28 cellular contexts compared by ENCODE assay signal in the genomic region with DNA sequence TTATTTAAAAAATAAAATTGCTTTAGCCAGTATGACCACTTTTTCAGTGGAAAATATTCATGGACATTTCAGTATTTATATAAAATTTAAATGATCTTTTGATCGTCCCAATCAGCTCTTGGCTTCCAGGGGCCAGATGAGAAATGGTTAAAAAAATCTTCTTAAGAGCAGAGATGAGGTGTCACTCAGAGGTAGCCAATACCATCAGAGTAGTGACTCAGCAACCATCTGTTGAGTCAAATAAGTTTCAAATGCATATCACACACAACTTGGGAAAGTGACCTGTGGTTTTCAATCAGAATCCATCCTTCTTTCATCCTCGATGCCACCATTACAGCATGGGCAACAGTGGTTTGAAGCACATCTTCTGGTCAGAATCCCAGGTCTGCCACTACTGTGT.
DNase-seq lines count a peak whose midpoint lies in the region; ATAC-seq, FAIRE-seq and TF ChIP-seq lines count a peak whose summit lies in the region.
"Had no signal": no experiment of that assay in that cellular context is flagged by ENCODE, and none has a peak within 500 bp of the region (broad histone marks: within the 10 kb centered on the region; RNA-seq: fewer than 3 reads in every experiment).

No MANE protein-coding gene starts in this region.

- TF ChIP-seq RAD21 in K562 (CRISPR knock-in tag; conservative IDR thresholded peaks at IDR 0.05 in 1 of 2, IDR thresholded peaks at IDR 0.05 in 1 of 2) = no peak

- FAIRE-seq in K562 (lab: Jason Lieb, UNC) = no peak

- H3K9me3 ChIP-seq in K562 (replicated peaks; ENCODE audit: control insufficient read depth, insufficient read depth, low read depth, low read length) = no peaks in the 10 kb centered on the region; the same call in 1 of the 2 replicates
- H3K9me3 ChIP-seq: BLaER1 treated with 17β-estradiol and CSF1 and Interleukin-3, amounts not matched to agents 10 nM and 100 nM; colonic mucosa; gastroesophageal sphincter; neutrophil; psoas muscle; testis had no signal

- no peak overlapping the region for H3K4me2 ChIP-seq in K562 (ENCODE audit: insufficient read depth, low read length)
- H3K4me2 ChIP-seq: BLaER1 treated with 17β-estradiol and CSF1 and Interleukin-3, amounts not matched to agents 10 nM and 100 nM had no signal

- CTCF ChIA-PET in K562 (lab: Yijun Ruan, JAX; ENCODE audit: low intra/inter-chr PET ratio) = no interaction called here
- CTCF ChIA-PET in activated CD4-positive, alpha-beta memory T cell treated with anti-CD3 and anti-CD28 coated beads for 36 hours (lab: Charles Lee) = no interaction called here

- TF ChIP-seq CTCF in K562 (IDR thresholded peaks at IDR 0.05 in 2 of 3, conservative IDR thresholded peaks at IDR 0.05 in 1 of 3; ENCODE audit: insufficient read depth in 2 of 3, low read depth in 1 of 3, low read length in 3 of 3) (no peak), foreskin keratinocyte (conservative IDR thresholded peaks at IDR 0.05) (no peak)

- TF ChIP-seq EP300 in K562 (IDR thresholded peaks at IDR 0.05; ENCODE audit: low read length) = no peak

- H3K4me3 Mint-ChIP-seq in activated CD4-positive, alpha-beta memory T cell treated with anti-CD3 and anti-CD28 coated beads for 36 hours = no peak overlapping the region
- H3K4me3 Mint-ChIP-seq: activated T-cell treated with anti-CD3 and anti-CD28 coated beads, Interleukin-2, amount 50 U/mL, for 4 hours; brain had no signal

- H3K36me3 Mint-ChIP-seq in activated CD4-positive, alpha-beta memory T cell treated with anti-CD3 and anti-CD28 coated beads for 36 hours = no peaks in the 10 kb centered on the region
- H3K36me3 Mint-ChIP-seq: brain had no signal

- POLR2A ChIA-PET in K562 (lab: Yijun Ruan, JAX) = no interaction called here
- POLR2A ChIA-PET in activated CD4-positive, alpha-beta memory T cell treated with anti-CD3 and anti-CD28 coated beads for 36 hours (lab: Charles Lee) = no interaction called here

- TF ChIP-seq POLR2A in K562 (conservative IDR thresholded peaks at IDR 0.05) = no peak

- no peak overlapping the region for H3K4me3 ChIP-seq in K562
- H3K4me3 ChIP-seq: BLaER1 treated with 17β-estradiol and CSF1 and Interleukin-3, amounts not matched to agents 10 nM and 100 nM; colonic mucosa; gastroesophageal sphincter; psoas muscle; testis had no signal

- no peaks in the 10 kb centered on the region for H3K79me2 ChIP-seq in K562 (ENCODE audit: control insufficient read depth, insufficient read depth, low read length)

- no peaks in the 10 kb centered on the region for H3K4me1 Mint-ChIP-seq in activated CD4-positive, alpha-beta memory T cell treated with anti-CD3 and anti-CD28 coated beads for 36 hours (ENCODE audit: low read depth)

- no peaks in the 10 kb centered on the region for H3K36me3 ChIP-seq in K562 (ENCODE audit: control insufficient read depth, insufficient read depth, low read length)
- H3K36me3 ChIP-seq: BLaER1 treated with 17β-estradiol and CSF1 and Interleukin-3, amounts not matched to agents 10 nM and 100 nM; colonic mucosa; gastroesophageal sphincter; neutrophil; WERI-Rb-1 had no signal

- no peak overlapping the region for H3K9ac ChIP-seq in K562 (ENCODE audit: insufficient read depth in 1 of 2, low read depth in 2 of 2, low read length in 2 of 2)
- H3K9ac ChIP-seq: BLaER1 treated with 17β-estradiol and CSF1 and Interleukin-3, amounts not matched to agents 10 nM and 100 nM had no signal

- BruUV-seq in K562 (replicated peaks; lab: Mats Ljungman, UMichigan) = no TSS peak

- DNase-seq in EL (peak; percentile 20), LHCN-M2 (ENCODE audit: low read depth) (peak; percentile 70), K562 (ENCODE audit: extremely low read depth in 1 of 4, low spot score in 3 of 4) (peak in 1 of 4 experiments; percentile 10), foreskin keratinocyte (peak in 1 of 2 donors; percentile 32), LoVo (ENCODE audit: low spot score) (no peak), dedifferentiated amniotic fluid mesenchymal stem cell (ENCODE audit: extremely low spot score) (no peak)
- DNase-seq in activated CD4-positive, alpha-beta memory T cell treated with anti-CD3 and anti-CD28 coated beads for 36 hours = no peak
- DNase-seq: activated CD4-positive, alpha-beta T cell treated with anti-CD3 and anti-CD28 coated beads for 48 hours; activated naive CD4-positive, alpha-beta T cell treated with Interleukin-2 at 50 U/mL for 16 hours; activated T-cell treated with anti-CD3 and anti-CD28 coated beads, Interleukin-2, amount 50 U/mL, for 4 hours; colonic mucosa; DMS53; effector memory CD4-positive, alpha-beta T cell; hippocampal formation; NCI-H1417 treated with DMSO at 0.1 percent for 48 hours; NCI-H2107; psoas muscle; Right ventricle myocardium superior; stimulated activated CD4-positive, alpha-beta T cell treated with anti-CD3 and anti-CD28 coated beads, Interleukin-15, amount 100 ng/mL, for 24 hours; stimulated activated naive CD8-positive, alpha-beta T cell treated with anti-CD3 and anti-CD28 coated beads, Interleukin-15, Interleukin-2, amounts not matched to agents 100 U/mL and 50 U/mL, for 24 hours; testis; WERI-Rb-1 had no signal

- H3K27me3 Mint-ChIP-seq in activated CD4-positive, alpha-beta memory T cell treated with anti-CD3 and anti-CD28 coated beads for 36 hours = no peaks in the 10 kb centered on the region
- H3K27me3 Mint-ChIP-seq: brain had no signal

- WGBS in K562 (ENCODE audit: insufficient coverage, low coverage, missing lambda C conversion rate) = 4% methylated on average over 2 of the region's 2 CpGs

- H3K4me1 ChIP-seq in K562 (replicated peaks in 1 of 2; ENCODE audit: control insufficient read depth in 2 of 2, insufficient read depth in 2 of 2, low read length in 2 of 2) = no peaks in the 10 kb centered on the region; a peak in 1 of 5 replicates
- no peaks in the 10 kb centered on the region for H3K4me1 ChIP-seq in foreskin keratinocyte
- H3K4me1 ChIP-seq: BLaER1 treated with 17β-estradiol and CSF1 and Interleukin-3, amounts not matched to agents 10 nM and 100 nM; colonic mucosa; gastroesophageal sphincter; psoas muscle; testis had no signal

- H3K9me1 ChIP-seq in K562 (ENCODE audit: control insufficient read depth, insufficient read depth, low read length) = no peaks in the 10 kb centered on the region

- no peak for ATAC-seq in K562
- peak; percentile 40 for ATAC-seq in foreskin keratinocyte
- ATAC-seq in GM18870 (IDR thresholded peaks at IDR 0.05; ENCODE audit: unreplicated experiment) = no peak
- ATAC-seq: activated T-cell treated with anti-CD3 and anti-CD28 coated beads, Interleukin-2, amount 50 U/mL, for 4 hours; gastroesophageal sphincter; left lobe of liver; psoas muscle; stimulated activated naive CD8-positive, alpha-beta T cell treated with anti-CD3 and anti-CD28 coated beads, Interleukin-15, Interleukin-2, amounts not matched to agents 100 U/mL and 50 U/mL, for 24 hours had no signal

- H3K27ac Mint-ChIP-seq in activated CD4-positive, alpha-beta memory T cell treated with anti-CD3 and anti-CD28 coated beads for 36 hours = no peak overlapping the region
- H3K27ac Mint-ChIP-seq: brain had no signal

- H2AFZ ChIP-seq in K562 (ENCODE audit: low read depth, low read length) = no peak overlapping the region

- intact Hi-C loops in K562 (cut with micrococcal nuclease) = no loop called here
- intact Hi-C loops in activated CD4-positive, alpha-beta memory T cell treated with anti-CD3 and anti-CD28 coated beads for 36 hours (cut with micrococcal nuclease) = no loop called here

- no peak overlapping the region for H3K27ac ChIP-seq in K562 (ENCODE audit: extremely low read depth, low read depth, low read length)
- H3K27ac ChIP-seq in foreskin keratinocyte = no peak overlapping the region
- H3K27ac ChIP-seq: BLaER1 treated with 17β-estradiol and CSF1 and Interleukin-3, amounts not matched to agents 10 nM and 100 nM; colonic mucosa; gastroesophageal sphincter; neutrophil; psoas muscle; testis; WERI-Rb-1 had no signal

- no peaks in the 10 kb centered on the region for H4K20me1 ChIP-seq in K562 (replicated peaks; ENCODE audit: control insufficient read depth, insufficient read depth, low read length)
- H4K20me1 ChIP-seq: BLaER1 treated with 17β-estradiol and CSF1 and Interleukin-3, amounts not matched to agents 10 nM and 100 nM had no signal

- no peaks in the 10 kb centered on the region for H3K9me3 Mint-ChIP-seq in activated CD4-positive, alpha-beta memory T cell treated with anti-CD3 and anti-CD28 coated beads for 36 hours
- H3K9me3 Mint-ChIP-seq: activated T-cell treated with anti-CD3 and anti-CD28 coated beads, Interleukin-2, amount 50 U/mL, for 4 hours; brain had no signal

- in situ Hi-C loops in K562 (cut with MboI) = no loop called here

- H3K27me3 ChIP-seq in K562 (ENCODE audit: control insufficient read depth in 2 of 2, insufficient read depth in 2 of 2, low read length in 2 of 2) (no peaks in the 10 kb centered on the region), foreskin keratinocyte (no peaks in the 10 kb centered on the region)
- H3K27me3 ChIP-seq: BLaER1 treated with 17β-estradiol and CSF1 and Interleukin-3, amounts not matched to agents 10 nM and 100 nM; colonic mucosa; gastroesophageal sphincter; neutrophil; testis had no signal

TF ChIP-seq in K562, 482 proteins besides CTCF, POLR2A, EP300 and RAD21 (continues in another document):
- no peak for TF ChIP-seq SRSF3 (IDR thresholded peaks at IDR 0.05; ENCODE audit: insufficient read depth, low read length)
- no peak for TF ChIP-seq ZNF24 (IDR thresholded peaks at IDR 0.05)
- TF ChIP-seq MEIS2 (IDR thresholded peaks at IDR 0.05; ENCODE audit: partially characterized antibody) = no peak
- peak; percentile 58; the same call in 1 of the 2 replicates for TF ChIP-seq NFE2 (IDR thresholded peaks at IDR 0.05; ENCODE audit: low read depth)
- peak; percentile 39 for TF ChIP-seq MAFG (tag; conservative IDR thresholded peaks at IDR 0.05)
- TF ChIP-seq HOXB6 (CRISPR knock-in tag; IDR thresholded peaks at IDR 0.05; ENCODE audit: borderline replicate concordance) = no peak
- TF ChIP-seq FOS (IDR thresholded peaks at IDR 0.05; ENCODE audit: extremely low read depth, insufficient read length) = no peak
- TF ChIP-seq KLF16 (IDR thresholded peaks at IDR 0.05) = no peak

Comparison
In these comparisons a context has a peak if more than half of its experiments do, and no peak if none do; other contexts are left out.
1. DNase-seq: peak in EL (single experiment) and LHCN-M2 (single experiment); none in LoVo (single experiment), activated CD4-positive, alpha-beta memory T cell treated with anti-CD3 and anti-CD28 coated beads for 36 hours (single experiment) and dedifferentiated amniotic fluid mesenchymal stem cell (single experiment).